Comparison of ENCODE assay signal across 8 cellular contexts in genomic region chr9:129886226-129887174, GRCh38. TPM values are rescaled to one million over a fixed set of nuclear protein-coding genes. Genes with fewer than 3 reads are reported as not detected.
DNase-seq lines count a peak whose midpoint lies in the region; ATAC-seq, FAIRE-seq and TF ChIP-seq lines count a peak whose summit lies in the region.

No MANE protein-coding gene starts in this region.

- peak overlapping the region; percentile 74 for H3K4me2 ChIP-seq in keratinocyte (ENCODE audit: control insufficient read depth, extremely low read depth, insufficient read depth, low read depth, low read length)

- FAIRE-seq in keratinocyte (lab: Jason Lieb, UNC) = no peak

- no peak for TF ChIP-seq CTCF in keratinocyte (optimal IDR thresholded peaks at IDR 0.05 in 1 of 3, IDR thresholded peaks at IDR 0.05 in 1 of 3, conservative IDR thresholded peaks at IDR 0.05 in 1 of 3; ENCODE audit: extremely low read depth in 1 of 3, insufficient read depth in 2 of 3, low read length in 3 of 3)

- peak overlapping the region; percentile 97 for H3K4me3 Mint-ChIP-seq in stimulated activated naive CD8-positive, alpha-beta T cell treated with anti-CD3 and anti-CD28 coated beads, Interleukin-15, Interleukin-2, amounts not matched to agents 100 ng/mL and 50 ng/mL, for 24 hours

- H4K20me1 ChIP-seq in keratinocyte (ENCODE audit: control insufficient read depth, extremely low read depth, insufficient read depth, low read length) = no peaks in the 10 kb centered on the region

- no peaks in the 10 kb centered on the region for H3K27me3 ChIP-seq in keratinocyte (ENCODE audit: control insufficient read depth, extremely low read depth, insufficient read depth, low read length)

- H3K4me1 ChIP-seq in keratinocyte (ENCODE audit: control insufficient read depth, extremely low read depth, insufficient read depth, low read length) = peaks cover 21% of the 10 kb centered on the region

- dilution Hi-C loops in keratinocyte (cut with MboI; ENCODE audit: extremely low pct_ligation_motif_present, low sequenced_read_pairs) = no loop called here

- H3K27me3 Mint-ChIP-seq in stimulated activated naive CD8-positive, alpha-beta T cell treated with anti-CD3 and anti-CD28 coated beads, Interleukin-15, Interleukin-2, amounts not matched to agents 100 ng/mL and 50 ng/mL, for 24 hours = peaks cover 3% of the 10 kb centered on the region

- peak overlapping the region in 2 of 3 experiments; percentile 44 to 49 for H3K4me3 ChIP-seq in keratinocyte (ENCODE audit: control insufficient read depth in 2 of 3, extremely low read depth in 1 of 3, insufficient read depth in 2 of 3, low read depth in 1 of 3, low read length in 3 of 3)

- peaks cover 0 to 4% of the 10 kb centered on the region in 2 experiments for H3K36me3 ChIP-seq in keratinocyte (ENCODE audit: control insufficient read depth in 2 of 2, extremely low read depth in 1 of 2, insufficient read depth in 2 of 2, low read length in 2 of 2)

- peak in 2 of 3 donors; percentile 48 to 63 for DNase-seq in stimulated activated CD4-positive, alpha-beta T cell treated with anti-CD3 and anti-CD28 coated beads, Interleukin-12 subunit alpha, Interleukin-12 subunit beta, amount 100 ng/mL, for 48 hours (ENCODE audit: low read depth in 2 of 3, low spot score in 1 of 3)
- DNase-seq in stimulated activated CD4-positive, alpha-beta T cell treated with anti-CD3 and anti-CD28 coated beads, Interleukin-12 subunit alpha, Interleukin-12 subunit beta, amount 100 ng/mL, for 4 hours = no peak
- peak in 3 of 4 experiments; percentile 18 to 39 (median 37) for DNase-seq in activated naive CD4-positive, alpha-beta T cell (lab: John Stamatoyannopoulos, UW)
- no peak for DNase-seq in keratinocyte (ENCODE audit: low read depth, low spot score)
- DNase-seq in AG20443 (ENCODE audit: low spot score) = no peak

- peaks cover 67% of the 10 kb centered on the region for H3K36me3 Mint-ChIP-seq in stimulated activated naive CD8-positive, alpha-beta T cell treated with anti-CD3 and anti-CD28 coated beads, Interleukin-15, Interleukin-2, amounts not matched to agents 100 ng/mL and 50 ng/mL, for 24 hours (ENCODE audit: low read depth)

- peaks cover 81% of the 10 kb centered on the region for H3K4me1 Mint-ChIP-seq in stimulated activated naive CD8-positive, alpha-beta T cell treated with anti-CD3 and anti-CD28 coated beads, Interleukin-15, Interleukin-2, amounts not matched to agents 100 ng/mL and 50 ng/mL, for 24 hours (ENCODE audit: low read depth)

- peak overlapping the region; percentile 76 for H2AFZ ChIP-seq in keratinocyte (ENCODE audit: control insufficient read depth, low read length)

- no peaks in the 10 kb centered on the region for H3K9me3 Mint-ChIP-seq in stimulated activated naive CD8-positive, alpha-beta T cell treated with anti-CD3 and anti-CD28 coated beads, Interleukin-15, Interleukin-2, amounts not matched to agents 100 ng/mL and 50 ng/mL, for 24 hours

- ATAC-seq in HG02642 (IDR thresholded peaks at IDR 0.05; ENCODE audit: poor library complexity, unreplicated experiment) (no peak), HG02981 (IDR thresholded peaks at IDR 0.05; ENCODE audit: unreplicated experiment) (no peak)

- H3K9me1 ChIP-seq in keratinocyte (ENCODE audit: control insufficient read depth, extremely low read depth, insufficient read depth, low read length) = no peaks in the 10 kb centered on the region

- no peaks in the 10 kb centered on the region for H3K9me3 ChIP-seq in keratinocyte (ENCODE audit: control insufficient read depth, low read depth, low read length)

- peak overlapping the region; percentile 26 for H3K27ac ChIP-seq in keratinocyte (ENCODE audit: control insufficient read depth, insufficient read depth, low read length)

- H3K9ac ChIP-seq in keratinocyte (ENCODE audit: control insufficient read depth, extremely low read depth, insufficient read depth, low read length) = peak overlapping the region; percentile 37

- H3K79me2 ChIP-seq in keratinocyte (ENCODE audit: control insufficient read depth, insufficient read depth, low read length) = no peaks in the 10 kb centered on the region

- H3K27ac Mint-ChIP-seq in stimulated activated naive CD8-positive, alpha-beta T cell treated with anti-CD3 and anti-CD28 coated beads, Interleukin-15, Interleukin-2, amounts not matched to agents 100 ng/mL and 50 ng/mL, for 24 hours = peak overlapping the region; percentile 100

RNA-seq across cellular contexts. Expression of gene USP20, which starts 51.2 kb away (rescaled TPM):
- polyA plus RNA-seq in keratinocyte = 6.4 to 10.0 TPM (median 9.1 TPM) in 3 replicates
- polyA plus RNA-seq in keratinocyte (2011; ENCODE audit: low read depth) = 11.5 TPM
- polyA plus RNA-seq in keratinocyte (2011; cell fraction: cytosol; rRNA removed) = 3.7 and 9.1 TPM in 2 replicates
- 23.7 and 32.0 TPM in 2 replicates for polyA plus RNA-seq in keratinocyte (2011; cell fraction: nucleus; rRNA removed)
- 8.0 and 11.3 TPM in 2 replicates for polyA plus RNA-seq in keratinocyte (2012; ENCODE audit: low replicate concordance)
- polyA minus RNA-seq in keratinocyte = 8.2 to 13.7 TPM (median 9.5 TPM) in 3 replicates
- polyA minus RNA-seq in keratinocyte (2011; cell fraction: cytosol; rRNA and poly(A)+ RNA removed) = 11.5 TPM
- 15.9 and 20.3 TPM in 2 replicates for polyA minus RNA-seq in keratinocyte (2011; cell fraction: nucleus; rRNA and poly(A)+ RNA removed)

RNA-seq across cellular contexts. Expression of gene C9orf78, which starts 51.4 kb away (rescaled TPM):
- 37.4 to 69.9 TPM (median 66.5 TPM) in 3 replicates for polyA plus RNA-seq in keratinocyte
- 96.2 TPM for polyA plus RNA-seq in keratinocyte (2011; ENCODE audit: low read depth)
- polyA plus RNA-seq in keratinocyte (2011; cell fraction: cytosol; rRNA removed) = 65.1 and 84.3 TPM in 2 replicates
- polyA plus RNA-seq in keratinocyte (2011; cell fraction: nucleus; rRNA removed) = 24.0 and 33.8 TPM in 2 replicates
- 48.5 and 57.1 TPM in 2 replicates for polyA plus RNA-seq in keratinocyte (2012; ENCODE audit: low replicate concordance)
- polyA minus RNA-seq in keratinocyte = 4.2 to 7.2 TPM (median 6.0 TPM) in 3 replicates
- polyA minus RNA-seq in keratinocyte (2011; cell fraction: cytosol; rRNA and poly(A)+ RNA removed) = 20.0 TPM
- 4.7 and 8.5 TPM in 2 replicates for polyA minus RNA-seq in keratinocyte (2011; cell fraction: nucleus; rRNA and poly(A)+ RNA removed)

Comparison
In these comparisons a context has a peak if more than half of its experiments do, and no peak if none do; other contexts are left out.
1. DNase-seq: peak in stimulated activated CD4-positive, alpha-beta T cell treated with anti-CD3 and anti-CD28 coated beads, Interleukin-12 subunit alpha, Interleukin-12 subunit beta, amount 100 ng/mL, for 48 hours (2 of 3) and activated naive CD4-positive, alpha-beta T cell (3 of 4); none in stimulated activated CD4-positive, alpha-beta T cell treated with anti-CD3 and anti-CD28 coated beads, Interleukin-12 subunit alpha, Interleukin-12 subunit beta, amount 100 ng/mL, for 4 hours (single experiment), keratinocyte (single experiment) and AG20443 (single experiment).